In genomic region chr12:62692884-62693283, GRCh38 we compare ENCODE assay signal across 16 cellular contexts.
A peak's percentile ranks its signal among the peaks of the same experiment; 100 is the strongest.
DNase-seq lines count a peak whose midpoint lies in the region; ATAC-seq and TF ChIP-seq lines count a peak whose summit lies in the region.
"Had no signal": no experiment of that assay in that cellular context is flagged by ENCODE, and none has a peak within 500 bp of the region (broad histone marks: within the 10 kb centered on the region; RNA-seq: fewer than 3 reads in every experiment).

No MANE protein-coding gene starts in this region.

- no peaks in the 10 kb centered on the region; the same call in 1 of the 2 replicates for H3K9me3 ChIP-seq in MG63

- TF ChIP-seq CTCF in fibroblast of mammary gland (conservative IDR thresholded peaks at IDR 0.05; ENCODE audit: control insufficient read depth, insufficient read depth, low read depth, low read length) = no peak

- DNase-seq in GM04504 (ENCODE audit: low read depth) (peak; percentile 40), fibroblast of mammary gland (ENCODE audit: low read depth) (peak; percentile 71), sciatic nerve (ENCODE audit: low spot score) (no peak), DMS79 (lab: John Stamatoyannopoulos, UW) (no peak), MG63 (no peak)
- DNase-seq: activated CD8-positive, alpha-beta memory T cell treated with anti-CD3 and anti-CD28 coated beads, Interleukin-2, amount 50 U/mL, for 4 hours; COR-L47; KBM-7; naive thymus-derived CD4-positive, alpha-beta T cell; NCI-H187; small intestine had no signal

- peak; percentile 31 for ATAC-seq in SK-N-SH treated with all-trans-retinoic acid at 6 μM for 48 hours
- peak; percentile 6 for ATAC-seq in sciatic nerve
- ATAC-seq in GM21390 (IDR thresholded peaks at IDR 0.05; ENCODE audit: unreplicated experiment) = no peak
- ATAC-seq in HG02973 (IDR thresholded peaks at IDR 0.05; ENCODE audit: unreplicated experiment) = no peak
- ATAC-seq: naive thymus-derived CD4-positive, alpha-beta T cell; WTC11 had no signal

- H3K36me3 ChIP-seq in MG63 = no peaks in the 10 kb centered on the region

- H3K4me3 ChIP-seq in fibroblast of mammary gland (ENCODE audit: control insufficient read depth, low read depth, low read length) (no peak overlapping the region), MG63 (no peak overlapping the region)
- H3K4me3 ChIP-seq: SK-N-MC had no signal

- no peaks in the 10 kb centered on the region for H3K27me3 ChIP-seq in MG63

- intact Hi-C loops in sciatic nerve (cut with DNase I) = no loop called here

TF ChIP-seq in SK-N-SH treated with all-trans-retinoic acid at 6 μM for 48 hours, 23 proteins besides CTCF, POLR2A, EP300 and RAD21:
- TF ChIP-seq GLIS3 (CRISPR knock-in tag; IDR thresholded peaks at IDR 0.05) (no peak), ZNF70 (CRISPR knock-in tag; IDR thresholded peaks at IDR 0.05) (no peak), TOX (CRISPR knock-in tag; IDR thresholded peaks at IDR 0.05; ENCODE audit: borderline replicate concordance) (no peak), ZC3H10 (CRISPR knock-in tag; IDR thresholded peaks at IDR 0.05) (no peak), ISL1 (CRISPR knock-in tag; IDR thresholded peaks at IDR 0.05) (no peak)

Comparison
In these comparisons a context has a peak if more than half of its experiments do, and no peak if none do; other contexts are left out.
1. DNase-seq: peak in GM04504 (single experiment) and fibroblast of mammary gland (single experiment); none in sciatic nerve (single experiment), DMS79 (single experiment) and MG63 (single experiment).
2. ATAC-seq: peak in SK-N-SH treated with all-trans-retinoic acid at 6 μM for 48 hours (single experiment) and sciatic nerve (single experiment); none in GM21390 (single experiment) and HG02973 (single experiment).